24 cellular contexts compared by ENCODE assay signal in genomic region chr10:53402594-53402993, GRCh38.
DNase-seq lines count a peak whose midpoint lies in the region; ATAC-seq, FAIRE-seq and TF ChIP-seq lines count a peak whose summit lies in the region.
"Had no signal": no experiment of that assay in that cellular context is flagged by ENCODE, and none has a peak within 500 bp of the region (broad histone marks: within the 10 kb centered on the region; RNA-seq: fewer than 3 reads in every experiment).

No MANE protein-coding gene starts in this region.

- no peaks in the 10 kb centered on the region for H4K20me1 ChIP-seq in H1 (replicated peaks in 1 of 2; ENCODE audit: control insufficient read depth in 1 of 2, insufficient read depth in 2 of 2, low read length in 2 of 2)
- H4K20me1 ChIP-seq: BLaER1 had no signal

- peaks cover 4 to 13% of the 10 kb centered on the region in 2 donors for H3K9me3 Mint-ChIP-seq in effector memory CD8-positive, alpha-beta T cell

- H2AFZ ChIP-seq in H1 (ENCODE audit: low read length), result peak overlapping the region; percentile 95

- POLR2A ChIA-PET in H1 (lab: Charles Lee; ENCODE audit: partially characterized antibody), result no interaction called here

- no peak overlapping the region for H3K4ac ChIP-seq in H1 (replicated peaks; ENCODE audit: insufficient read length, low read depth, low read length)

- H3K9ac ChIP-seq in H1 (replicated peaks in 1 of 4; ENCODE audit: extremely low read depth in 1 of 4, low read depth in 3 of 4, low read length in 3 of 4), result no peak overlapping the region
- H3K9ac ChIP-seq: BLaER1 had no signal

- no peaks in the 10 kb centered on the region for H3K79me2 ChIP-seq in H1 (ENCODE audit: control insufficient read depth in 1 of 2, insufficient read depth in 2 of 2, low read length in 2 of 2)

- H3K27me3 Mint-ChIP-seq in effector memory CD8-positive, alpha-beta T cell, result no peaks in the 10 kb centered on the region
- H3K27me3 Mint-ChIP-seq: CD4-positive, alpha-beta memory T cell; CD4-positive, CD25-positive, alpha-beta regulatory T cell; CD8-positive, alpha-beta memory T cell had no signal

- no peak overlapping the region for H4K91ac ChIP-seq in H1 (replicated peaks; ENCODE audit: insufficient read length, low read length)

- H3K4me1 Mint-ChIP-seq in effector memory CD8-positive, alpha-beta T cell (ENCODE audit: low read depth in 2 of 2), result no peaks in the 10 kb centered on the region
- H3K4me1 Mint-ChIP-seq: CD14-positive monocyte; CD4-positive, alpha-beta memory T cell; CD4-positive, CD25-positive, alpha-beta regulatory T cell; CD8-positive, alpha-beta memory T cell had no signal

- H3K27ac Mint-ChIP-seq in effector memory CD8-positive, alpha-beta T cell, result no peak overlapping the region
- H3K27ac Mint-ChIP-seq: CD4-positive, alpha-beta memory T cell; CD4-positive, CD25-positive, alpha-beta regulatory T cell; CD8-positive, alpha-beta memory T cell had no signal

- no peak overlapping the region for H2BK120ac ChIP-seq in H1 (replicated peaks; ENCODE audit: low read depth, low read length)

- no peak overlapping the region for H2BK20ac ChIP-seq in H1 (ENCODE audit: low read length)

- no peaks in the 10 kb centered on the region; the same call in 1 of the 2 replicates for H3K23me2 ChIP-seq in H1 (ENCODE audit: low read depth, low read length)

- H3K36me3 Mint-ChIP-seq in effector memory CD8-positive, alpha-beta T cell (ENCODE audit: insufficient read depth), result no peaks in the 10 kb centered on the region
- H3K36me3 Mint-ChIP-seq: CD14-positive monocyte; CD4-positive, alpha-beta memory T cell; CD4-positive, CD25-positive, alpha-beta regulatory T cell; CD8-positive, alpha-beta memory T cell had no signal

- H2BK12ac ChIP-seq in H1 (ENCODE audit: low read depth, low read length), result no peak overlapping the region

- H2BK5ac ChIP-seq in H1 (ENCODE audit: low read depth, low read length), result no peak overlapping the region

- H3K4me3 ChIP-seq in H1 (ENCODE audit: extremely low read depth in 1 of 4, insufficient read depth in 2 of 4, low read depth in 3 of 4, low read length in 4 of 4), result no peak overlapping the region
- no peak overlapping the region for H3K4me3 ChIP-seq in small intestine (ENCODE audit: low read depth in 1 of 2, low read length in 2 of 2)
- H3K4me3 ChIP-seq: BLaER1 had no signal

- DNase-seq in H1 (ENCODE audit: low read depth in 1 of 2, low spot score in 2 of 2) (no peak), small intestine (no peak), COR-L47 (lab: John Stamatoyannopoulos, UW) (no peak)
- DNase-seq in effector memory CD8-positive, alpha-beta T cell, result no peak
- DNase-seq: 8988T; ACHN; BE2C; C1 segment of cervical spinal cord; Caco-2; Calu3; CD4-positive, alpha-beta memory T cell; CD4-positive, CD25-positive, alpha-beta regulatory T cell; CD8-positive, alpha-beta memory T cell; DMS79 treated with DMSO at 0.1 percent for 48 hours; GF-D8 had no signal

- TF ChIP-seq EP300 in H1 (IDR thresholded peaks at IDR 0.05; ENCODE audit: borderline replicate concordance in 1 of 2, low read depth in 2 of 2, low read length in 2 of 2), result no peak

- no peaks in the 10 kb centered on the region for H3K79me1 ChIP-seq in H1 (ENCODE audit: low read depth, low read length)

- no peaks in the 10 kb centered on the region for H3K27me3 ChIP-seq in H1 (replicated peaks in 1 of 4; ENCODE audit: control insufficient read depth in 3 of 4, extremely low read depth in 1 of 4, insufficient read depth in 3 of 4, low read length in 3 of 4)
- H3K27me3 ChIP-seq in small intestine (ENCODE audit: control insufficient read depth in 2 of 2, insufficient read depth in 2 of 2, low read length in 2 of 2), result no peaks in the 10 kb centered on the region
- H3K27me3 ChIP-seq: BE2C, BLaER1 had no signal

- no peak overlapping the region for H3K23ac ChIP-seq in H1 (ENCODE audit: insufficient read length)

- H3K27ac ChIP-seq in VCaP (peak overlapping the region; percentile 88), H1 (ENCODE audit: low read depth, low read length) (no peak overlapping the region), small intestine (ENCODE audit: low read depth in 1 of 2, low read length in 1 of 2) (no peak overlapping the region)
- H3K27ac ChIP-seq: BLaER1 had no signal

- H3K36me3 ChIP-seq in H1 (ENCODE audit: control insufficient read depth in 2 of 4, insufficient read depth in 4 of 4, low read length in 3 of 4) (0 out of 8 replicates have a peak, but pooled peaks cover 0 to under 1% (median 0%) of the 10 kb centered on the region in 4 experiments), small intestine (ENCODE audit: control insufficient read depth in 2 of 2, insufficient read depth in 2 of 2, low read length in 2 of 2) (no peaks in the 10 kb centered on the region)
- H3K36me3 ChIP-seq: BE2C, BLaER1 had no signal

- H3K9me3 ChIP-seq in H1 (ENCODE audit: insufficient read depth in 2 of 2, low read depth in 1 of 2, low read length in 1 of 2) (peaks cover 4% of the 10 kb centered on the region in 2 experiments; a peak in 3 of 4 replicates), small intestine (ENCODE audit: control insufficient read depth, low read depth) (no peaks in the 10 kb centered on the region)
- H3K9me3 ChIP-seq: BE2C, BLaER1, Caco-2 had no signal

- ATAC-seq in GM18505 (IDR thresholded peaks at IDR 0.05; ENCODE audit: unreplicated experiment), result no peak
- ATAC-seq in effector memory CD8-positive, alpha-beta T cell (replicated peaks), result no peak

- H2BK15ac ChIP-seq in H1 (ENCODE audit: low read length), result no peak overlapping the region

- no peak overlapping the region for H4K8ac ChIP-seq in H1 (ENCODE audit: extremely low read depth, insufficient read depth, low read length)

- no peak overlapping the region for H3K14ac ChIP-seq in H1 (ENCODE audit: insufficient read length)

- H3K4me3 Mint-ChIP-seq in effector memory CD8-positive, alpha-beta T cell, result no peak overlapping the region
- H3K4me3 Mint-ChIP-seq: CD14-positive monocyte; CD4-positive, CD25-positive, alpha-beta regulatory T cell; CD8-positive, alpha-beta memory T cell had no signal

- CTCF ChIA-PET in H1 (lab: Charles Lee; ENCODE audit: partially characterized antibody), result interaction anchor here (1.2 to 1.3 kb wide), 3 partner anchors 10 to 453 kb away, joined by 3 to 4 read pairs (median 4); no protein-coding TSS in a partner anchor

- H3K18ac ChIP-seq in H1 (ENCODE audit: extremely low read depth, low read length), result no peak overlapping the region

- H4K5ac ChIP-seq in H1 (ENCODE audit: insufficient read length, low read depth, low read length), result no peak overlapping the region

- WGBS in H1 (ENCODE audit: extremely low coverage in 1 of 2, insufficient coverage in 1 of 2, insufficient read length in 1 of 2, insufficient replicate concordance in 2 of 2, low coverage in 1 of 2, low lambda C conversion rate in 2 of 2, missing lambda C conversion rate in 1 of 2), 2 experiments, result 80% methylated on average over 3 of the region's 3 CpGs; no CpG with 5 or more reads in 1 of the 2 experiments
- WGBS in small intestine, 3 donors, result 45 to 62% (median 52%) methylated on average over 3 of the region's 3 CpGs

- no peak overlapping the region for H3K4me2 ChIP-seq in H1 (ENCODE audit: insufficient read depth in 1 of 2, low read depth in 2 of 2, low read length in 2 of 2)

- TF ChIP-seq RAD21 in H1 (IDR thresholded peaks at IDR 0.05 in 1 of 2, conservative IDR thresholded peaks at IDR 0.05 in 1 of 2; ENCODE audit: low read depth in 2 of 2, low read length in 2 of 2), result no peak

- H3K56ac ChIP-seq in H1 (replicated peaks; ENCODE audit: insufficient read length, low read depth, low read length), result no peak overlapping the region

- TF ChIP-seq POLR2A in H1 (IDR thresholded peaks at IDR 0.05; ENCODE audit: control extremely low read depth in 1 of 2, low read depth in 2 of 2, low read length in 2 of 2) (no peak), GM18505 (IDR thresholded peaks at IDR 0.05; ENCODE audit: borderline replicate concordance, extremely low read depth, insufficient read depth, insufficient read length) (no peak)

- TF ChIP-seq CTCF in VCaP (conservative IDR thresholded peaks at IDR 0.05) (no peak), H1 (IDR thresholded peaks at IDR 0.05; ENCODE audit: control extremely low read depth in 1 of 3, insufficient read depth in 1 of 3, low read depth in 1 of 3, low read length in 3 of 3) (no peak)

- H3K4me1 ChIP-seq in H1 (replicated peaks in 1 of 4; ENCODE audit: control insufficient read depth in 3 of 4, insufficient read depth in 4 of 4, low read length in 3 of 4) (peaks cover 0 to 4% (median 1%) of the 10 kb centered on the region in 4 experiments; a peak in 3 of 7 replicates), small intestine (ENCODE audit: control insufficient read depth in 2 of 2, insufficient read depth in 1 of 2, low read depth in 1 of 2, low read length in 1 of 2) (no peaks in the 10 kb centered on the region)
- H3K4me1 ChIP-seq: Caco-2 had no signal

- FAIRE-seq in H1 (lab: Jason Lieb, UNC), result no peak
- peak; percentile 49 for FAIRE-seq in small intestine (lab: Jason Lieb, UNC)
- FAIRE-seq: A204.1, D721Med, G401.6, GM12891, GM18507 had no signal

- H2AK5ac ChIP-seq in H1 (ENCODE audit: low read depth, low read length), result no peak overlapping the region

TF ChIP-seq in H1, 55 proteins besides CTCF, POLR2A, EP300 and RAD21 (continues in another document):
- TF ChIP-seq SUZ12 (IDR thresholded peaks at IDR 0.05; ENCODE audit: low read length) (no peak), POLR2AphosphoS5 (IDR thresholded peaks at IDR 0.05; ENCODE audit: low read depth, low read length) (no peak), SIX5 (IDR thresholded peaks at IDR 0.05; ENCODE audit: low read depth, low read length) (no peak), POU5F1 (IDR thresholded peaks at IDR 0.05; ENCODE audit: low read depth, low read length) (no peak), FOSL1 (IDR thresholded peaks at IDR 0.05; ENCODE audit: insufficient read depth, low read depth, low read length) (no peak), RBBP5 (IDR thresholded peaks at IDR 0.05; ENCODE audit: borderline replicate concordance, low read depth, low read length) (no peak), ATF2 (IDR thresholded peaks at IDR 0.05; ENCODE audit: low read length) (no peak), KDM5A (IDR thresholded peaks at IDR 0.05; ENCODE audit: low read length) (no peak), ASH2L (IDR thresholded peaks at IDR 0.05; ENCODE audit: low read length) (no peak), YY1 (IDR thresholded peaks at IDR 0.05; ENCODE audit: low read depth, low read length) (no peak), CHD1 (IDR thresholded peaks at IDR 0.05; ENCODE audit: low read depth, low read length) (no peak)
